In genomic region chr13:45909089-45909488, GRCh38 we compare ENCODE assay signal across 31 cellular contexts. TPM values are rescaled to one million over a fixed set of nuclear protein-coding genes. Genes with fewer than 3 reads are reported as not detected.
"Had no signal": no experiment of that assay in that cellular context is flagged by ENCODE, and none has a peak within 500 bp of the region (broad histone marks: within the 10 kb centered on the region; RNA-seq: fewer than 3 reads in every experiment).

No MANE protein-coding gene starts in this region.

- H3K36me3 ChIP-seq: MG63 had no signal

- H3K4me3 ChIP-seq: MG63 had no signal

- DNase-seq: Karpas-422, Kasumi-1, MG63, MM.1S, MV-4-11, NCI-H1048, NCI-H1092, NCI-H1092 treated with DMSO at 0.1 percent for 48 hours, NCI-H1105, NCI-H1105 treated with DMSO at 0.1 percent for 48 hours, NCI-H1417, NCI-H1417 treated with DMSO at 0.1 percent for 48 hours, NCI-H1436, NCI-H1436 treated with DMSO at 0.1 percent for 48 hours, NCI-H146, NCI-H187, NCI-H187 treated with DMSO at 0.1 percent for 48 hours, NCI-H1930, NCI-H2029, NCI-H2029 treated with DMSO at 0.1 percent for 48 hours, NCI-H2081, NCI-H2081 treated with DMSO at 0.1 percent for 48 hours, NCI-H2107, NCI-H2227 treated with DMSO at 0.1 percent for 48 hours, NCI-H226, NCI-H345, NCI-H510A, NCI-H510A treated with DMSO at 0.1 percent for 48 hours had no signal

- H3K9me3 ChIP-seq: MG63 had no signal

- H3K27me3 ChIP-seq: MG63 had no signal

RNA-seq across cellular contexts. Expression of gene SIAH3, which starts 57.5 kb away (rescaled TPM):
- total RNA-seq: LHCN-M2, MCF 10A, NCI-H460 had no signal
